In genomic region chr6:156777866-156778614, GRCh38 we compare ENCODE assay signal across 7 cellular contexts. TPM values are rescaled to one million over a fixed set of nuclear protein-coding genes. Genes with fewer than 3 reads are reported as not detected.
DNase-seq lines count a peak whose midpoint lies in the region; ATAC-seq and TF ChIP-seq lines count a peak whose summit lies in the region.

No MANE protein-coding gene starts in this region.

- H3K4me2 ChIP-seq in neural progenitor cell: peak overlapping the region; percentile 84

- peaks cover 63% of the 10 kb centered on the region for H3K4me1 Mint-ChIP-seq in activated T-helper 1 cell treated with anti-CD3 and anti-CD28 coated beads, Interleukin-12 subunit alpha, Interleukin-12 subunit beta, Interleukin-2, Interleukin-4 antibody, amounts not matched to agents 30 ng/mL and 10 ng/mL and 1 ng/mL, durations not matched to agents 14 hours and 24 hours and 36 hours (ENCODE audit: low read depth)
- peaks cover 62% of the 10 kb centered on the region for H3K4me1 Mint-ChIP-seq in neural progenitor cell

- peak overlapping the region; percentile 77 for H3K27ac ChIP-seq in neural progenitor cell
- H3K27ac ChIP-seq in suprapubic skin: peak overlapping the region; percentile 99

- peaks cover 65% of the 10 kb centered on the region for H4K20me1 ChIP-seq in neural progenitor cell (ENCODE audit: low read depth)

- peak overlapping the region; percentile 93 for H3K4me3 Mint-ChIP-seq in activated T-helper 1 cell treated with anti-CD3 and anti-CD28 coated beads, Interleukin-12 subunit alpha, Interleukin-12 subunit beta, Interleukin-2, Interleukin-4 antibody, amounts not matched to agents 30 ng/mL and 10 ng/mL and 1 ng/mL, durations not matched to agents 14 hours and 24 hours and 36 hours
- H3K4me3 Mint-ChIP-seq in neural progenitor cell: peak overlapping the region; percentile 91

- TF ChIP-seq EP300 in suprapubic skin (IDR thresholded peaks at IDR 0.05): no peak

- peaks cover 54% of the 10 kb centered on the region for H3F3A ChIP-seq in neural progenitor cell (ENCODE audit: low read depth)

- no peaks in the 10 kb centered on the region for H3K9me3 Mint-ChIP-seq in activated T-helper 1 cell treated with anti-CD3 and anti-CD28 coated beads, Interleukin-12 subunit alpha, Interleukin-12 subunit beta, Interleukin-2, Interleukin-4 antibody, amounts not matched to agents 30 ng/mL and 10 ng/mL and 1 ng/mL, durations not matched to agents 14 hours and 24 hours and 36 hours
- no peaks in the 10 kb centered on the region for H3K9me3 Mint-ChIP-seq in neural progenitor cell

- H3K36me3 ChIP-seq in NT2/D1 (ENCODE audit: insufficient read depth, insufficient read length, low read length): no peaks in the 10 kb centered on the region
- no peaks in the 10 kb centered on the region for H3K36me3 ChIP-seq in neural progenitor cell
- no peaks in the 10 kb centered on the region for H3K36me3 ChIP-seq in suprapubic skin

- H3K9me3 ChIP-seq in NT2/D1 (ENCODE audit: insufficient read depth, low read length) (no peaks in the 10 kb centered on the region), neural progenitor cell (ENCODE audit: low read depth) (no peaks in the 10 kb centered on the region), suprapubic skin (no peaks in the 10 kb centered on the region)

- H3K4me1 ChIP-seq in NT2/D1 (ENCODE audit: insufficient read depth, insufficient read length) (no peaks in the 10 kb centered on the region), neural progenitor cell (peaks cover 59% of the 10 kb centered on the region), suprapubic skin (peaks cover 51% of the 10 kb centered on the region)

- peak; percentile 4 for ATAC-seq in HG02884 (IDR thresholded peaks at IDR 0.05; ENCODE audit: unreplicated experiment)

- peaks cover 3% of the 10 kb centered on the region for H3K27me3 Mint-ChIP-seq in activated T-helper 1 cell treated with anti-CD3 and anti-CD28 coated beads, Interleukin-12 subunit alpha, Interleukin-12 subunit beta, Interleukin-2, Interleukin-4 antibody, amounts not matched to agents 30 ng/mL and 10 ng/mL and 1 ng/mL, durations not matched to agents 14 hours and 24 hours and 36 hours (ENCODE audit: insufficient read depth)
- peaks cover 16% of the 10 kb centered on the region for H3K27me3 Mint-ChIP-seq in neural progenitor cell (ENCODE audit: insufficient read depth, low read depth)

- TF ChIP-seq POLR2A in GM15510 (IDR thresholded peaks at IDR 0.05; ENCODE audit: borderline replicate concordance, extremely low read depth, insufficient read length) (peak; percentile 9), suprapubic skin (IDR thresholded peaks at IDR 0.05) (peak in 1 of 2 donors; percentile 24)

- TF ChIP-seq CTCF in fibroblast of the aortic adventitia (IDR thresholded peaks at IDR 0.05; ENCODE audit: insufficient read depth, low read length) (no peak), neural progenitor cell (IDR thresholded peaks at IDR 0.05) (no peak), suprapubic skin (IDR thresholded peaks at IDR 0.05) (no peak)

- WGBS in suprapubic skin: 0% methylated on average over 8 of the region's 85 CpGs

- DNase-seq in NT2/D1 (ENCODE audit: low read depth, low spot score) (no peak), fibroblast of the aortic adventitia (ENCODE audit: low read depth) (peak; percentile 39), neural progenitor cell (ENCODE audit: low spot score) (peak; percentile 70), suprapubic skin (ENCODE audit: low spot score in 2 of 2) (peak in 1 of 2 donors; percentile 79)
- peak; percentile 54 for DNase-seq in activated T-helper 1 cell treated with anti-CD3 and anti-CD28 coated beads, Interleukin-12 subunit alpha, Interleukin-12 subunit beta, Interleukin-2, Interleukin-4 antibody, amounts not matched to agents 30 ng/mL and 10 ng/mL and 1 ng/mL, durations not matched to agents 14 hours and 24 hours and 36 hours (ENCODE audit: low spot score)

- H3K27ac Mint-ChIP-seq in activated T-helper 1 cell treated with anti-CD3 and anti-CD28 coated beads, Interleukin-12 subunit alpha, Interleukin-12 subunit beta, Interleukin-2, Interleukin-4 antibody, amounts not matched to agents 30 ng/mL and 10 ng/mL and 1 ng/mL, durations not matched to agents 14 hours and 24 hours and 36 hours: peak overlapping the region; percentile 98
- H3K27ac Mint-ChIP-seq in neural progenitor cell: peak overlapping the region; percentile 95

- peak overlapping the region; percentile 67 for H3K4me3 ChIP-seq in NT2/D1 (ENCODE audit: insufficient read length, low read depth)
- peak overlapping the region; percentile 88 for H3K4me3 ChIP-seq in fibroblast of the aortic adventitia (ENCODE audit: low read depth, low read length)
- peak overlapping the region; percentile 93 for H3K4me3 ChIP-seq in neural progenitor cell
- H3K4me3 ChIP-seq in suprapubic skin: peak overlapping the region; percentile 92

- intact Hi-C loops in activated T-helper 1 cell treated with anti-CD3 and anti-CD28 coated beads, Interleukin-12 subunit alpha, Interleukin-12 subunit beta, Interleukin-2, Interleukin-4 antibody, amounts not matched to agents 30 ng/mL and 10 ng/mL and 1 ng/mL, durations not matched to agents 14 hours and 24 hours and 36 hours (cut with micrococcal nuclease): loop anchor here (1.0 to 2.0 kb wide), 2 partner anchors 91 to 213 kb away; no protein-coding TSS in a partner anchor

- H3K9ac ChIP-seq in NT2/D1 (ENCODE audit: insufficient read length, low read depth): peak overlapping the region; percentile 90
- H3K9ac ChIP-seq in neural progenitor cell: peak overlapping the region; percentile 78

- peaks cover 1% of the 10 kb centered on the region for H3K36me3 Mint-ChIP-seq in activated T-helper 1 cell treated with anti-CD3 and anti-CD28 coated beads, Interleukin-12 subunit alpha, Interleukin-12 subunit beta, Interleukin-2, Interleukin-4 antibody, amounts not matched to agents 30 ng/mL and 10 ng/mL and 1 ng/mL, durations not matched to agents 14 hours and 24 hours and 36 hours (ENCODE audit: low read depth)
- no peaks in the 10 kb centered on the region for H3K36me3 Mint-ChIP-seq in neural progenitor cell

- H3K27me3 ChIP-seq in NT2/D1 (ENCODE audit: insufficient read depth, insufficient read length) (no peaks in the 10 kb centered on the region), neural progenitor cell (no peaks in the 10 kb centered on the region), suprapubic skin (no peaks in the 10 kb centered on the region)

- no peak overlapping the region for H2AFZ ChIP-seq in neural progenitor cell (replicated peaks)

- H3K79me2 ChIP-seq in neural progenitor cell (ENCODE audit: low read depth): peaks cover 76% of the 10 kb centered on the region

RNA-seq across cellular contexts. Expression of gene ARID1B, which starts 0.9 kb away (rescaled TPM):
- total RNA-seq in activated T-helper 1 cell treated with anti-CD3 and anti-CD28 coated beads, Interleukin-12 subunit alpha, Interleukin-12 subunit beta, Interleukin-2, Interleukin-4 antibody, amounts not matched to agents 30 ng/mL and 10 ng/mL and 1 ng/mL, durations not matched to agents 14 hours and 24 hours and 36 hours: 73.6 and 79.1 TPM in 2 replicates
- total RNA-seq in fibroblast of the aortic adventitia (ENCODE audit: low replicate concordance) (47.7 and 55.9 TPM in 2 replicates), neural progenitor cell (ENCODE audit: low replicate concordance) (52.8 and 62.1 TPM in 2 replicates), suprapubic skin (100 to 1,000 TPM; 102 to 233 (median 129) TPM)
